Comparison of ENCODE assay signal across 16 cellular contexts in the genomic region with DNA sequence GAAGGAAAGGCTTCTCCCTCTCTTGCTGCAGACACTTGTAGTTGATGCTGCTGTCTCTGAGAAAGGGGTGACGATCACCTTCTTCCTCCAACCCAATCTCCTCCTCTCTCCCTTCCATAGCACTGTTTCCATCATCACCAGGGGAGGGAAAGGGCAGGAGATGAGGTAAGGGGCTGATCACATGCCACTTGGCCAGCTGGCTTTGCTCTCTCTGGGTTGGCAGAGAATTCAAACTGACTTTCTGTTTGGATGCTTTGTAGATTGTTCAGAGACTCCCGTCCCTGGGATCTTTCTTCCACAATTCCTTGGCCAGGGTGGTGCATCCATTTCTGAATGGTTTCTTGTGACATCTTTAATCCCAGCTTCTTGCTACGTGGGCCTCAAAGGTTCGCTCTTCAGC. TPM values are rescaled to one million over a fixed set of nuclear protein-coding genes. Genes with fewer than 3 reads are reported as not detected.
DNase-seq lines count a peak whose midpoint lies in the region; ATAC-seq and TF ChIP-seq lines count a peak whose summit lies in the region.
"Had no signal": no experiment of that assay in that cellular context is flagged by ENCODE, and none has a peak within 500 bp of the region (broad histone marks: within the 10 kb centered on the region; RNA-seq: fewer than 3 reads in every experiment).

No MANE protein-coding gene starts in this region.

- no peak overlapping the region for H3K4ac ChIP-seq in IMR-90 (ENCODE audit: low read depth, low read length)

- no peaks in the 10 kb centered on the region for H3K4me1 Mint-ChIP-seq in MCF 10A (ENCODE audit: insufficient read depth, unreplicated experiment)
- H3K4me1 Mint-ChIP-seq: B cell, H9 had no signal

- peak; percentile 33 for DNase-seq in Ammon's horn (ENCODE audit: low spot score)
- peak; percentile 6 for DNase-seq in IMR-90
- DNase-seq in fibroblast of peridontal ligament (ENCODE audit: extremely low read depth): peak; percentile 56
- no peak for DNase-seq in ovary
- no peak for DNase-seq in SKM-1 treated with dmso at 0.1 percent for 144 hours (lab: John Stamatoyannopoulos, UW; ENCODE audit: unreplicated experiment)
- DNase-seq in MCF 10A (ENCODE audit: unreplicated experiment): no peak
- DNase-seq: ACHN; Calu3; CD8-positive, alpha-beta T cell; DND-41; EL; H9 had no signal

- TF ChIP-seq EP300 in ovary (IDR thresholded peaks at IDR 0.05): no peak

- H3K27ac ChIP-seq in IMR-90 (ENCODE audit: insufficient read depth, low read length) (no peak overlapping the region), ovary (no peak overlapping the region)
- H3K27ac ChIP-seq: BLaER1 treated with 17β-estradiol and CSF1 and Interleukin-3, amounts not matched to agents 10 nM and 100 nM had no signal

- no peak overlapping the region for H2BK15ac ChIP-seq in IMR-90 (ENCODE audit: low read depth, low read length)

- H3K79me1 ChIP-seq in IMR-90 (ENCODE audit: low read depth in 1 of 2, low read length in 2 of 2): no peaks in the 10 kb centered on the region

- no peak overlapping the region for H4K8ac ChIP-seq in IMR-90 (ENCODE audit: low read depth in 2 of 2, low read length in 2 of 2)

- no peaks in the 10 kb centered on the region; the same call in 1 of the 2 replicates for H3K27me3 ChIP-seq in IMR-90 (ENCODE audit: control insufficient read depth, insufficient read depth, low read length)
- no peaks in the 10 kb centered on the region for H3K27me3 ChIP-seq in ovary
- H3K27me3 ChIP-seq: BLaER1 treated with 17β-estradiol and CSF1 and Interleukin-3, amounts not matched to agents 10 nM and 100 nM had no signal

- no peak overlapping the region for H2BK120ac ChIP-seq in IMR-90 (ENCODE audit: low read depth, low read length)

- H3K4me2 ChIP-seq in IMR-90 (ENCODE audit: low read depth, low read length): no peak overlapping the region
- H3K4me2 ChIP-seq: BLaER1 treated with 17β-estradiol and CSF1 and Interleukin-3, amounts not matched to agents 10 nM and 100 nM had no signal

- in situ Hi-C loops in IMR-90 (cut with MboI; ENCODE audit: low sequenced_read_pairs): no loop called here

- H3K14ac ChIP-seq in IMR-90 (replicated peaks; ENCODE audit: low read depth, low read length): no peak overlapping the region

- no peak overlapping the region for H3K4me3 Mint-ChIP-seq in MCF 10A (ENCODE audit: unreplicated experiment)
- H3K4me3 Mint-ChIP-seq: B cell; CD8-positive, alpha-beta T cell; H9 had no signal

- TF ChIP-seq CTCF in IMR-90 (conservative IDR thresholded peaks at IDR 0.05; ENCODE audit: low read depth, low read length) (no peak), ovary (IDR thresholded peaks at IDR 0.05) (no peak), MCF 10A (IDR thresholded peaks at IDR 0.05; ENCODE audit: unreplicated experiment) (no peak)

- H3K9me1 ChIP-seq in IMR-90 (ENCODE audit: insufficient read depth, low read length): no peaks in the 10 kb centered on the region

- H3K9me3 ChIP-seq in IMR-90 (ENCODE audit: control insufficient read depth, insufficient read depth, low read length) (no peaks in the 10 kb centered on the region), ovary (no peaks in the 10 kb centered on the region)

- H2BK5ac ChIP-seq in IMR-90 (ENCODE audit: low read depth, low read length, poor library complexity, severe bottlenecking): no peak overlapping the region

- no peak for ATAC-seq in IMR-90 (ENCODE audit: low read depth)
- ATAC-seq: CD8-positive, alpha-beta T cell; GM12878; K562 had no signal

- CTCF ChIA-PET in IMR-90 (lab: Yijun Ruan, JAX) (interaction anchor here (1.0 kb wide), 1 partner anchor 67 kb away, joined by 5 read pairs; no protein-coding TSS in a partner anchor), MCF 10A (lab: Yijun Ruan, JAX) (interaction anchor here (0.6 to 1.2 kb wide), 2 partner anchors 10 to 185 kb away, joined by 3 read pairs; no protein-coding TSS in a partner anchor)

- dilution Hi-C loops in IMR-90 (cut with HindIII; ENCODE audit: low sequenced_read_pairs, unreplicated experiment): no loop called here

- H3K4me1 ChIP-seq in IMR-90 (ENCODE audit: control insufficient read depth, insufficient read depth, low read length) (no peaks in the 10 kb centered on the region), ovary (ENCODE audit: insufficient read depth) (no peaks in the 10 kb centered on the region)

- no peaks in the 10 kb centered on the region for H4K20me1 ChIP-seq in IMR-90 (ENCODE audit: insufficient read depth, low read length)
- H4K20me1 ChIP-seq: BLaER1 treated with 17β-estradiol and CSF1 and Interleukin-3, amounts not matched to agents 10 nM and 100 nM had no signal

- no TSS peak for BruUV-seq in IMR-90 (replicated peaks; lab: Mats Ljungman, UMichigan)
- BruUV-seq in MCF 10A (replicated peaks; lab: Mats Ljungman, UMichigan): no TSS peak

- no peak overlapping the region for H4K5ac ChIP-seq in IMR-90 (ENCODE audit: low read depth, low read length)

- H3K36me3 ChIP-seq in IMR-90 (ENCODE audit: control insufficient read depth, insufficient read depth, low read length) (no peaks in the 10 kb centered on the region), ovary (no peaks in the 10 kb centered on the region)
- H3K36me3 ChIP-seq: BLaER1 treated with 17β-estradiol and CSF1 and Interleukin-3, amounts not matched to agents 10 nM and 100 nM had no signal

- no peak overlapping the region for H3K56ac ChIP-seq in IMR-90 (ENCODE audit: extremely low read depth, insufficient read depth, low read length)

- no peaks in the 10 kb centered on the region for H3K27me3 Mint-ChIP-seq in MCF 10A (ENCODE audit: insufficient read depth, unreplicated experiment)

- WGBS in IMR-90 (ENCODE audit: extremely low coverage in 2 of 2, insufficient read length in 1 of 2), 2 experiments: 40% methylated on average over 1 of the region's 4 CpGs; no CpG with 5 or more reads in 1 of the 2 experiments
- 81 to 91% (median 84%) methylated on average over 4 of the region's 4 CpGs for WGBS in ovary, 3 donors

- H3K36me3 Mint-ChIP-seq in MCF 10A (ENCODE audit: insufficient read depth, unreplicated experiment): no peaks in the 10 kb centered on the region
- H3K36me3 Mint-ChIP-seq: CD8-positive, alpha-beta T cell had no signal

- no peak overlapping the region for H2AK5ac ChIP-seq in IMR-90 (ENCODE audit: low read depth, low read length)

- no peak overlapping the region for H2BK20ac ChIP-seq in IMR-90 (ENCODE audit: low read depth, low read length)

- no peak overlapping the region for H3K23ac ChIP-seq in IMR-90 (ENCODE audit: low read depth, low read length)

- TF ChIP-seq RAD21 in IMR-90 (IDR thresholded peaks at IDR 0.05; ENCODE audit: low read length): no peak

- H2AK9ac ChIP-seq in IMR-90 (replicated peaks; ENCODE audit: low read depth, low read length, poor library complexity): no peak overlapping the region

- no peak overlapping the region for H3K18ac ChIP-seq in IMR-90 (ENCODE audit: low read depth, low read length)

- H3K4me3 ChIP-seq in IMR-90 (ENCODE audit: insufficient read depth, low read depth, low read length) (no peak overlapping the region), ovary (no peak overlapping the region)
- H3K4me3 ChIP-seq: BLaER1 treated with 17β-estradiol and CSF1 and Interleukin-3, amounts not matched to agents 10 nM and 100 nM; GM12878; K562 had no signal

- TF ChIP-seq POLR2A in IMR-90 (IDR thresholded peaks at IDR 0.05; ENCODE audit: low read depth, low read length) (no peak), ovary (IDR thresholded peaks at IDR 0.05) (no peak)

- H4K91ac ChIP-seq in IMR-90 (ENCODE audit: insufficient read depth, low read depth, low read length): no peak overlapping the region

- POLR2A ChIA-PET in IMR-90 (lab: Charles Lee; ENCODE audit: unreplicated experiment) (no interaction called here), MCF 10A (lab: Yijun Ruan, JAX) (no interaction called here)

- no peak overlapping the region for H3K27ac Mint-ChIP-seq in MCF 10A (ENCODE audit: low read depth, unreplicated experiment)
- H3K27ac Mint-ChIP-seq: B cell; CD8-positive, alpha-beta T cell; H9 had no signal

- no peak overlapping the region for H2AFZ ChIP-seq in IMR-90 (replicated peaks; ENCODE audit: low read length, poor library complexity)

- H3K9me3 Mint-ChIP-seq in MCF 10A (ENCODE audit: unreplicated experiment): no peaks in the 10 kb centered on the region
- H3K9me3 Mint-ChIP-seq: CD8-positive, alpha-beta T cell had no signal

- no peak overlapping the region for H3K9ac ChIP-seq in IMR-90 (ENCODE audit: low read depth, low read length)
- H3K9ac ChIP-seq: BLaER1 treated with 17β-estradiol and CSF1 and Interleukin-3, amounts not matched to agents 10 nM and 100 nM had no signal

- intact Hi-C loops in IMR-90 (cut with micrococcal nuclease) (no loop called here), ovary (cut with DNase I) (no loop called here), MCF 10A (cut with micrococcal nuclease) (no loop called here)

TF ChIP-seq in IMR-90, 13 proteins besides CTCF, POLR2A, EP300 and RAD21 (continues in another document):
- no peak for TF ChIP-seq NFE2L2 (IDR thresholded peaks at IDR 0.05; ENCODE audit: low read depth, low read length)
- no peak for TF ChIP-seq BHLHE40 (IDR thresholded peaks at IDR 0.05; ENCODE audit: low read depth, low read length)
- no peak for TF ChIP-seq SMC3 (IDR thresholded peaks at IDR 0.05; ENCODE audit: low read depth, low read length)
- no peak for TF ChIP-seq RCOR1 (IDR thresholded peaks at IDR 0.05; ENCODE audit: insufficient replicate concordance, low read length)
- TF ChIP-seq CEBPB (IDR thresholded peaks at IDR 0.05; ENCODE audit: low read depth, low read length): no peak
- TF ChIP-seq MAFK (IDR thresholded peaks at IDR 0.05; ENCODE audit: low read depth, low read length): no peak
- no peak for TF ChIP-seq CHD1 (IDR thresholded peaks at IDR 0.05; ENCODE audit: low read depth, low read length)
- no peak for TF ChIP-seq MAZ (IDR thresholded peaks at IDR 0.05; ENCODE audit: borderline replicate concordance, low read depth, low read length)
- no peak for TF ChIP-seq ELK1 (IDR thresholded peaks at IDR 0.05; ENCODE audit: borderline replicate concordance, low read depth, low read length)
- no peak for TF ChIP-seq MXI1 (IDR thresholded peaks at IDR 0.05; ENCODE audit: borderline replicate concordance, low read depth, low read length)

RNA-seq across cellular contexts. Expression of gene ZNF148, which starts 43.2 kb away (rescaled TPM):
- 57.8 and 65.2 TPM in 2 replicates for total RNA-seq in IMR-90 (2012; rRNA removed)
- 8.8 and 9.4 TPM in 2 replicates for polyA plus RNA-seq in IMR-90 (2012; rRNA removed)
- 2.6 and 2.7 TPM in 2 replicates for polyA plus RNA-seq in IMR-90 (2012; cell fraction: cytosol; rRNA removed)
- 2.5 and 15.9 TPM in 2 replicates for polyA plus RNA-seq in IMR-90 (2012; cell fraction: nucleus; rRNA removed; ENCODE audit: low replicate concordance)
- 10 to 100 TPM; 22.2 to 98.8 (median 67.4) TPM for total RNA-seq in ovary
- 10 to 100 TPM in 1 of 2 donors, 1 to 10 TPM in 1; 9.1 to 19.1 TPM for polyA plus RNA-seq in ovary
- 35.2 and 37.2 TPM in 2 replicates for total RNA-seq in MCF 10A (2022)

Comparison
In these comparisons a context has a peak if more than half of its experiments do, and no peak if none do; other contexts are left out.
1. DNase-seq: peak in Ammon's horn (single experiment), IMR-90 (single experiment) and fibroblast of peridontal ligament (single experiment); none in ovary (0 of 5), SKM-1 treated with dmso at 0.1 percent for 144 hours (single experiment) and MCF 10A (single experiment).